ENCODE assay signal across 7 cellular contexts in the genomic region with DNA sequence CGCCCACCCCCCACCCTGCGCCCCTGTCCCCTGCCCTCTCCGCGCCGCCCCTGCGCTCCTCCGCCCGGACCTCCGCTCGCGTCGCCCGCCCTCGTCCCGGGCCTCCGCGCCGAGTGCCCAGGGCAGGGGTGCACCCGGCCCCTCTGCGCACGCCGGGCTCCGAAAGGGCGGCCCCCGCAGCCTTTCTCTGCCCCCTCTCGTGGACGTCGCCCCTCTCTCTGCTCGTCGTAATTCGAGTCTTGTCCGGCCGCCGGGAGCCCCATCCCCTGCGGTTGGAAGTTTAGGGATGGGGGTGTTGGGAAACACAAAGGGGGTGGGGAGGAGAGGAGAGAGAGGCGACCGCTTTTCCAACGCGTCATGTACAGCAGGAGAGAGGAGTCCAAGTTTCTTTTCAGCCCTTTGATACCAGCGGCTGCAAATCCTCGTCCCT. TPM values are rescaled to one million over a fixed set of nuclear protein-coding genes. Genes with fewer than 3 reads are reported as not detected.
DNase-seq lines count a peak whose midpoint lies in the region; ATAC-seq and TF ChIP-seq lines count a peak whose summit lies in the region.

No MANE protein-coding gene starts in this region.

- H3K9me2 ChIP-seq in hepatocyte (replicated peaks; ENCODE audit: insufficient read depth), result no peaks in the 10 kb centered on the region

- no peak for TF ChIP-seq CTCF in LNCaP clone FGC (IDR thresholded peaks at IDR 0.05; ENCODE audit: control insufficient read depth, extremely low read depth, insufficient read depth)
- no peak for TF ChIP-seq CTCF in adrenal gland (IDR thresholded peaks at IDR 0.05)
- no peak for TF ChIP-seq CTCF in hepatocyte (IDR thresholded peaks at IDR 0.05; ENCODE audit: poor library complexity)

- DNase-seq in LNCaP clone FGC (ENCODE audit: low read depth), result no peak
- peak in 6 of 7 donors; percentile 45 to 64 (median 56) for DNase-seq in adrenal gland
- DNase-seq in hepatocyte (ENCODE audit: low spot score), result no peak
- DNase-seq in retina, result peak; percentile 79
- DNase-seq in H4 (ENCODE audit: low spot score), result no peak

- H3K27ac ChIP-seq in adrenal gland (peak overlapping the region; percentile 47 to 98 (median 83)), hepatocyte (peak overlapping the region; percentile 95)

- H3K27me3 ChIP-seq in adrenal gland (no peaks in the 10 kb centered on the region), hepatocyte (no peaks in the 10 kb centered on the region)

- intact Hi-C loops in adrenal gland (cut with DNase I), result no loop called here

- H3K4me1 ChIP-seq in adrenal gland (replicated peaks in 1 of 2) (peaks cover 19 to 44% of the 10 kb centered on the region in 2 donors), hepatocyte (ENCODE audit: insufficient read depth) (peaks cover 18% of the 10 kb centered on the region)

- peak overlapping the region; percentile 86 for H3K4me2 ChIP-seq in hepatocyte

- 0 to 1% (median 0%) methylated on average over 14 to 41 of the region's 41 CpGs for WGBS in adrenal gland, 4 donors
- 4% methylated on average over 27 of the region's 41 CpGs for WGBS in hepatocyte (ENCODE audit: low lambda C conversion rate, missing lambda C conversion rate)

- ATAC-seq in GM21528 (IDR thresholded peaks at IDR 0.05; ENCODE audit: low FRiP score, unreplicated experiment), result peak; percentile 32

- no peak for TF ChIP-seq POLR2A in adrenal gland (IDR thresholded peaks at IDR 0.05)

- H3K9me3 ChIP-seq in adrenal gland (replicated peaks in 1 of 3) (no peaks in the 10 kb centered on the region), hepatocyte (ENCODE audit: low read depth) (no peaks in the 10 kb centered on the region)

- peaks cover 50% of the 10 kb centered on the region for H3K79me2 ChIP-seq in hepatocyte

- H3K4me3 ChIP-seq in GM08714 (ENCODE audit: low read length), result peak overlapping the region; percentile 91
- peak overlapping the region; percentile 88 for H3K4me3 ChIP-seq in LNCaP clone FGC (ENCODE audit: low read depth, low read length)
- peak overlapping the region; percentile 80 to 96 (median 84) for H3K4me3 ChIP-seq in adrenal gland
- peak overlapping the region; percentile 97 for H3K4me3 ChIP-seq in hepatocyte

- no peaks in the 10 kb centered on the region for H3K36me3 ChIP-seq in adrenal gland (replicated peaks in 1 of 2)
- no peaks in the 10 kb centered on the region for H3K36me3 ChIP-seq in hepatocyte (replicated peaks; ENCODE audit: insufficient read depth, low read depth)

- H2AFZ ChIP-seq in hepatocyte, result peak overlapping the region; percentile 83

- peaks cover 39% of the 10 kb centered on the region for H4K20me1 ChIP-seq in hepatocyte (ENCODE audit: insufficient read depth, poor library complexity, severe bottlenecking)

RNA-seq across cellular contexts. Expression of gene GALNT2, which starts 0.4 kb away (rescaled TPM):
- 100 to 1,000 TPM in 4 of 8 donors, 10 to 100 TPM in 4; 54.1 to 220 (median 95.5) TPM for total RNA-seq in adrenal gland
- polyA plus RNA-seq in adrenal gland, result 100 to 1,000 TPM in 1 of 3 donors, 10 to 100 TPM in 2; 22.3 to 164 (median 39.1) TPM
- total RNA-seq in hepatocyte, result 77.9 and 96.7 TPM in 2 replicates
- polyA plus RNA-seq in hepatocyte, result 131 and 143 TPM in 2 replicates
- 40.9 and 50.4 TPM in 2 replicates for total RNA-seq in H4 (2014; rRNA removed; shearing (Covaris generic))

Comparison
In these comparisons a context has a peak if more than half of its experiments do, and no peak if none do; other contexts are left out.
1. DNase-seq: peak in adrenal gland (6 of 7) and retina (single experiment); none in LNCaP clone FGC (single experiment), hepatocyte (single experiment) and H4 (single experiment).
2. Peak in every context shown above with its lines, with median percentiles within 50 percentile points of each other: H3K4me3 ChIP-seq.